In the genomic region with DNA sequence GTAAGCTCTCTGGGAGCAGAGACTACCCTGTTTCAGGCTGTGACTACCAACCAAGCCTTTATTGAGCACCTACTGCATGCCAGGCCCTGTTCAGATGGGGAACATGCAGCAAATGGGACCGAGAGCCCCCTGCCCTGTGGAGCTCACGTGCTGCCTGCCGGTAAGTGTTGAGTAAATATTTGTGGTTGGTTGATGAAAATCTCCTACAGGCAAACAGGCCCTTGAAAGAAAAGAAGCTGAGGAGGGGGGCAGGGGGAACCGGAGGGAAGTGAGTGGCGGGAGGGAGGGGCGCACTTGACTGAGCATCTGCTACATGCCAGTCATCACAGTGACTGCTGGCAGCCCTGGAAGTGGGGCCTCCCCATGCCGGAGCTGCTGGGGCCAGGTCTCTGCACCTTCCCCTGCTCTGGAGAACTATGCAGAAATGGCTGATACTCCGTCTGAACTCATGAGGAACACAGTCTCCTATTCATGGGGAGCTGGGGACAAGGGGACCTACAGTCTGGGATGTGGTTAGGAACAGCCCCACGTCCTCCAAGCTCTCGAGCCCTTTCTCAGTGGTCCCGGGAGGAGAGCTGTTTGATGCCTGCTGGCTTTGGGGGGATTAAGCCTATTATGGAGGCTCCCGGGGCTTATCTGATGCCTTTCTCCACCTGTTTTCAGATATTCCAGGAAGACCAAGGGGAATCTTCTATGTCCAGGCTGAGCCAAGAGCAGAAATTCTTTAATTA, we compare ENCODE assay signal across 16 cellular contexts. TPM values are rescaled to one million over a fixed set of nuclear protein-coding genes. Genes with fewer than 3 reads are reported as not detected.
DNase-seq lines count a peak whose midpoint lies in the region; ATAC-seq, FAIRE-seq and TF ChIP-seq lines count a peak whose summit lies in the region.
"Had no signal": no experiment of that assay in that cellular context is flagged by ENCODE, and none has a peak within 500 bp of the region (broad histone marks: within the 10 kb centered on the region; RNA-seq: fewer than 3 reads in every experiment).

No MANE protein-coding gene starts in this region.

- no peaks in the 10 kb centered on the region for H3K36me3 ChIP-seq in lower lobe of right lung
- H3K36me3 ChIP-seq: brain microvascular endothelial cell had no signal

- no peak for FAIRE-seq in D721Med (lab: Jason Lieb, UNC)

- no peaks in the 10 kb centered on the region for H3K9me3 ChIP-seq in lower lobe of right lung

- no peak overlapping the region for H3K4me3 ChIP-seq in lower lobe of right lung

- TF ChIP-seq CTCF in D721Med (IDR thresholded peaks at IDR 0.05; ENCODE audit: insufficient read depth, missing control alignments): no peak
- no peak for TF ChIP-seq CTCF in lower lobe of right lung (IDR thresholded peaks at IDR 0.05)

- intact Hi-C loops in lower lobe of right lung (cut with DNase I): no loop called here

- H3K27me3 ChIP-seq in lower lobe of right lung (ENCODE audit: low read depth): no peaks in the 10 kb centered on the region

- H3K27ac ChIP-seq in lower lobe of right lung: no peak overlapping the region
- H3K27ac ChIP-seq: brain microvascular endothelial cell had no signal

- DNase-seq in D721Med (ENCODE audit: insufficient read length, low spot score) (peak; percentile 85), NCI-H1105 (lab: John Stamatoyannopoulos, UW) (peak; percentile 20), NCI-H524 (lab: John Stamatoyannopoulos, UW) (peak; percentile 95 to 98), lower lobe of right lung (peak; percentile 67), HCEC 1CT (no peak), NCI-H2081 treated with DMSO at 0.1 percent for 48 hours (lab: John Stamatoyannopoulos, UW) (no peak)
- DNase-seq: activated CD8-positive, alpha-beta memory T cell treated with anti-CD3 and anti-CD28 coated beads for 24 hours; activated naive CD4-positive, alpha-beta T cell; brain microvascular endothelial cell; effector CD4-positive, alpha-beta T cell; immature natural killer cell; NCI-H1048; right cardiac atrium; Right ventricle myocardium superior had no signal

- peak; percentile 23 to 44 for ATAC-seq in lower lobe of right lung
- ATAC-seq in GM21447 (IDR thresholded peaks at IDR 0.05; ENCODE audit: unreplicated experiment): no peak
- no peak for ATAC-seq in HG03039 (IDR thresholded peaks at IDR 0.05; ENCODE audit: unreplicated experiment)
- ATAC-seq: right cardiac atrium had no signal

- H3K4me1 ChIP-seq in lower lobe of right lung: peaks cover 17% of the 10 kb centered on the region

RNA-seq across cellular contexts. Expression of a gene that starts 34.1 kb away (rescaled TPM):
- 15.0 TPM for total RNA-seq in lower lobe of right lung

RNA-seq across cellular contexts. Expression of a gene that starts 54.1 kb away (rescaled TPM):
- total RNA-seq in lower lobe of right lung: 125 TPM

Comparison
In these comparisons a context has a peak if more than half of its experiments do, and no peak if none do; other contexts are left out.
1. DNase-seq: peak in D721Med (single experiment), NCI-H1105 (single experiment), NCI-H524 (2 of 2) and lower lobe of right lung (single experiment); none in HCEC 1CT (single experiment) and NCI-H2081 treated with DMSO at 0.1 percent for 48 hours (single experiment).
2. ATAC-seq: peak in lower lobe of right lung (2 of 2); none in GM21447 (single experiment) and HG03039 (single experiment).